35 cellular contexts compared by ENCODE assay signal in the genomic region with DNA sequence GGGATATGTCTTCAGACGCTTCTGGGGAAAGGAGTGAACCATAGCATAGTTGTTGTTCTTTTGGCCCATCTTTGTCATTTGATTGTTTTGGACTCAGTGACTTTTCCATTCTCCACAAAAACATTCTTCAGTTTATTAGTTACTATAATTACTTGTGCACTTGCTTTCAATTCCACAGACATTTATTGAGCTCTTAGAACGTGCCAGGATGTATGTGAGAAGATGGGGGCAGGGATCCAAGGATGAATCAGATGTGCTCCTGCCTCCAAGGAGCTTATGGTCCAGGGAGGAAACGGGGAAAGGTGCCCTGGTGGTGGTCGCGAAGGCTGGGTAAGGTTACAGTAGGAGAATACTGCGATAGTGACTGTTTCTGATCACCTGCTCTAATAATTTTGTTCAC. TPM values are rescaled to one million over a fixed set of nuclear protein-coding genes. Genes with fewer than 3 reads are reported as not detected.
"Had no signal": no experiment of that assay in that cellular context is flagged by ENCODE, and none has a peak within 500 bp of the region (broad histone marks: within the 10 kb centered on the region; RNA-seq: fewer than 3 reads in every experiment).

No MANE protein-coding gene starts in this region.

- H3K9me3 ChIP-seq: ascending aorta, breast epithelium, esophagus muscularis mucosa, gastrocnemius medialis, heart left ventricle had no signal

- H3K4me1 Mint-ChIP-seq: activated B cell treated with CpG ODN at 0.5 μM for 24 hours; activated T-helper 17 cell treated with anti-CD3 and anti-CD28 coated beads, Interleukin-2, amount 50 U/mL, for 72 hours; brain; endodermal cell; T-cell had no signal

- H3K4me3 Mint-ChIP-seq: activated B cell treated with CpG ODN at 0.5 μM for 24 hours; activated CD8-positive, alpha-beta T cell treated with anti-CD3 and anti-CD28 coated beads for 36 hours; activated naive CD8-positive, alpha-beta T cell; activated T-cell treated with anti-CD3 and anti-CD28 coated beads, Interleukin-2, amount 50 U/mL, for 4 hours; activated T-helper 17 cell treated with anti-CD3 and anti-CD28 coated beads, Interleukin-2, amount 50 U/mL, for 72 hours; brain; dendritic cell treated with granulocyte-macrophage colony-stimulating factor and Interleukin-4, amounts not matched to agents 40 ng/mL and 50 ng/mL, for 4 days; endodermal cell; T-cell; T-helper 1 cell treated with Interleukin-12 subunit alpha and Interleukin-12 subunit beta and Interleukin-4 antibody, amounts not matched to agents 30 μg/mL and 1 μg/mL, for 36 hours; T-helper 2 cell treated with Interferon-gamma antibody and Interleukin-4, amounts not matched to agents 5 μg/mL and 100 μg/mL, for 36 hours had no signal

- H3K27ac Mint-ChIP-seq: activated B cell treated with CpG ODN at 0.5 μM for 24 hours; activated CD8-positive, alpha-beta T cell treated with anti-CD3 and anti-CD28 coated beads for 36 hours; activated naive CD8-positive, alpha-beta T cell; activated T-helper 17 cell treated with anti-CD3 and anti-CD28 coated beads, Interleukin-2, amount 50 U/mL, for 72 hours; dendritic cell treated with granulocyte-macrophage colony-stimulating factor and Interleukin-4, amounts not matched to agents 40 ng/mL and 50 ng/mL, for 4 days; endodermal cell; T-cell; T-helper 1 cell treated with Interleukin-12 subunit alpha and Interleukin-12 subunit beta and Interleukin-4 antibody, amounts not matched to agents 30 μg/mL and 1 μg/mL, for 36 hours; T-helper 2 cell treated with Interferon-gamma antibody and Interleukin-4, amounts not matched to agents 5 μg/mL and 100 μg/mL, for 36 hours had no signal

- H3K27me3 ChIP-seq: ascending aorta, breast epithelium, cardiac muscle cell, dorsolateral prefrontal cortex, esophagus muscularis mucosa, foreskin keratinocyte, gastrocnemius medialis, heart left ventricle had no signal

- H3K27me3 Mint-ChIP-seq: activated naive CD8-positive, alpha-beta T cell had no signal

- H3K36me3 Mint-ChIP-seq: activated naive CD8-positive, alpha-beta T cell; brain had no signal

- H3K36me3 ChIP-seq: breast epithelium, cardiac muscle cell, WERI-Rb-1 had no signal

- H3K4me1 ChIP-seq: ascending aorta, breast epithelium, foreskin keratinocyte, gastrocnemius medialis had no signal

- DNase-seq: activated B cell treated with CpG ODN at 0.5 μM for 24 hours; activated CD4-positive, alpha-beta T cell treated with anti-CD3 and anti-CD28 coated beads for 48 hours; activated CD4-positive, alpha-beta T cell treated with anti-CD3 and anti-CD28 coated beads, Interleukin-2, amount 50 U/mL, for 1 hour; activated CD4-positive, alpha-beta T cell treated with anti-CD3 and anti-CD28 coated beads, Interleukin-2, amount 50 U/mL, for 48 hours; activated CD8-positive, alpha-beta memory T cell treated with anti-CD3 and anti-CD28 coated beads for 24 hours; activated CD8-positive, alpha-beta T cell treated with anti-CD3 and anti-CD28 coated beads for 36 hours; activated effector memory CD4-positive, alpha-beta T cell treated with Interleukin-2 at 50 U/mL for 16 hours; activated gamma-delta T cell treated with Interleukin-2 at 50 U/mL for 16 hours; activated naive CD4-positive, alpha-beta T cell treated with anti-CD3 and anti-CD28 coated beads, Interleukin-2, amount 50 U/mL, for 16 hours; activated naive CD4-positive, alpha-beta T cell treated with Interleukin-2 at 50 U/mL for 16 hours; activated T-cell treated with anti-CD3 and anti-CD28 coated beads, Interleukin-2, amount 50 U/mL, for 4 hours; central memory CD4-positive, alpha-beta T cell; dorsolateral prefrontal cortex; effector memory CD4-positive, alpha-beta T cell; endodermal cell; erythroblast; foreskin keratinocyte; gastrocnemius medialis; glutamatergic neuron; heart left ventricle; T-cell; T1000; WERI-Rb-1 had no signal

- ATAC-seq: activated CD4-positive, CD25-positive, alpha-beta regulatory T cell treated with anti-CD3 and anti-CD28 coated beads, Interleukin-2, amount 50 U/mL, for 24 hours; activated CD8-positive, alpha-beta T cell treated with anti-CD3 and anti-CD28 coated beads for 36 hours; activated T-cell treated with anti-CD3 and anti-CD28 coated beads, Interleukin-2, amount 50 U/mL, for 4 hours; activated T-helper 17 cell treated with anti-CD3 and anti-CD28 coated beads, Interleukin-2, amount 50 U/mL, for 72 hours; foreskin keratinocyte; gastrocnemius medialis; heart left ventricle; T-cell had no signal

- H3K4me3 ChIP-seq: ascending aorta, breast epithelium, cardiac muscle cell, coronary artery, dorsolateral prefrontal cortex, esophagus muscularis mucosa, gastrocnemius medialis, heart left ventricle had no signal

- H3K27ac ChIP-seq: ascending aorta, breast epithelium, cardiac muscle cell, coronary artery, dorsolateral prefrontal cortex, esophagus muscularis mucosa, foreskin keratinocyte, gastrocnemius medialis, heart left ventricle, WERI-Rb-1 had no signal

RNA-seq across cellular contexts. Expression of gene SLC4A3, which starts 6.9 kb away (rescaled TPM):
- total RNA-seq: activated B cell treated with CpG ODN at 0.5 μM for 24 hours; activated CD8-positive, alpha-beta T cell treated with anti-CD3 and anti-CD28 coated beads for 36 hours; activated T-helper 17 cell treated with anti-CD3 and anti-CD28 coated beads, Interleukin-2, amount 50 U/mL, for 72 hours had no signal

RNA-seq across cellular contexts. Expression of gene INHA, which starts 48.4 kb away (rescaled TPM):
- total RNA-seq: activated B cell treated with CpG ODN at 0.5 μM for 24 hours; activated CD8-positive, alpha-beta T cell treated with anti-CD3 and anti-CD28 coated beads for 36 hours; activated T-cell treated with anti-CD3 and anti-CD28 coated beads, Interleukin-2, amount 50 U/mL, for 4 hours; activated T-helper 17 cell treated with anti-CD3 and anti-CD28 coated beads, Interleukin-2, amount 50 U/mL, for 72 hours; ascending aorta had no signal

RNA-seq across cellular contexts. Expression of gene OBSL1, which starts 49.2 kb away (rescaled TPM):
- total RNA-seq: activated B cell treated with CpG ODN at 0.5 μM for 24 hours had no signal
